Comparison of ENCODE assay signal across 8 cellular contexts in the genomic region with DNA sequence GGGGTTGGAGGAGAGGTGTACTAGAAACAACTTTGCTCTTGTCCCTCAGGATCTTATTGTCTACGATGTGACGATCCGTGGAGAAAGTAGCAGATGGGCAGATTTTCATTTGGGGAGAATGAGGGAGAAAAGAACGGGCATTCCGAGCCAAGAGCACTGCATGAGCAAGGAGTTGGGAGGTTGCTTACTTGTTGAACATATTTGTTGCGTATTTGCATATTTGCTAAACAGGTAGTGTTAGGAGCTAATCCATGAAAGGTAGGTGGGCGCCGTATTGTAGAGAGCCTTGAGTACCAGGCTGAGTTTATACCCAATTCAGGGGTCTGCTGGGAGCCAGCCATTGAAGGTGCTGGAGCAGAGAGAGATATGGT. TPM values are rescaled to one million over a fixed set of nuclear protein-coding genes. Genes with fewer than 3 reads are reported as not detected.
A peak's percentile ranks its signal among the peaks of the same experiment; 100 is the strongest.
DNase-seq lines count a peak whose midpoint lies in the region; ATAC-seq and TF ChIP-seq lines count a peak whose summit lies in the region.

No MANE protein-coding gene starts in this region.

- H3K27ac ChIP-seq in A673 (ENCODE audit: low read depth, low read length, poor library complexity, severe bottlenecking) (peak overlapping the region; percentile 85), HUES6 (ENCODE audit: low read depth, low read length) (no peak overlapping the region), mucosa of rectum (ENCODE audit: low read depth in 2 of 2, low read length in 2 of 2) (peak overlapping the region; percentile 34 to 75)

- H3K9me3 ChIP-seq in A673 (ENCODE audit: low read depth, low read length, poor library complexity, severe bottlenecking) (no peaks in the 10 kb centered on the region), HUES6 (ENCODE audit: control insufficient read depth, insufficient read depth, low read depth, low read length) (no peaks in the 10 kb centered on the region), mucosa of rectum (ENCODE audit: control insufficient read depth in 2 of 2, low read length in 2 of 2) (no peaks in the 10 kb centered on the region)

- TSS peak; percentile 93 for BruUV-seq in A673 (replicated peaks; lab: Mats Ljungman, UMichigan)

- H3K4me1 ChIP-seq in A673 (ENCODE audit: insufficient read depth, low read length, poor library complexity, severe bottlenecking) (peaks cover 6% of the 10 kb centered on the region), HUES6 (ENCODE audit: control insufficient read depth, insufficient read depth, low read length) (no peaks in the 10 kb centered on the region; the same call in 1 of the 2 replicates), mucosa of rectum (ENCODE audit: control insufficient read depth in 2 of 2, insufficient read depth in 2 of 2, low read length in 2 of 2) (peaks cover 12 to 14% of the 10 kb centered on the region in 2 donors)

- TF ChIP-seq CTCF in A673 (conservative IDR thresholded peaks at IDR 0.05; ENCODE audit: low read depth, low read length) (no peak), cardiac fibroblast (IDR thresholded peaks at IDR 0.05; ENCODE audit: low read depth, low read length) (no peak)

- H3K36me3 ChIP-seq in A673 (ENCODE audit: insufficient read depth, low read length, poor library complexity, severe bottlenecking) = peaks cover 57% of the 10 kb centered on the region
- H3K36me3 ChIP-seq in HUES6 (ENCODE audit: control insufficient read depth, insufficient read depth, low read length) = peaks cover 56% of the 10 kb centered on the region
- H3K36me3 ChIP-seq in mucosa of rectum (ENCODE audit: control insufficient read depth in 2 of 2, insufficient read depth in 2 of 2, low read length in 2 of 2) = peaks cover 33 to 42% of the 10 kb centered on the region in 2 donors

- no peak for ATAC-seq in GM21367 (IDR thresholded peaks at IDR 0.05; ENCODE audit: unreplicated experiment)
- no peak for ATAC-seq in GM21825 (IDR thresholded peaks at IDR 0.05; ENCODE audit: unreplicated experiment)

- H3K4me3 ChIP-seq in A673 (ENCODE audit: low read depth, low read length, poor library complexity, severe bottlenecking) = peak overlapping the region; percentile 89
- H3K4me3 ChIP-seq in HUES6 (ENCODE audit: low read depth, low read length) = peak overlapping the region; percentile 92
- H3K4me3 ChIP-seq in cardiac fibroblast (replicated peaks in 1 of 2; ENCODE audit: low read depth in 2 of 2, low read length in 2 of 2) = peak overlapping the region; percentile 90 to 92
- peak overlapping the region; percentile 78 to 94 for H3K4me3 ChIP-seq in mucosa of rectum (ENCODE audit: low read length in 2 of 2)

- POLR2A ChIA-PET in A673 (lab: Charles Lee; ENCODE audit: low non-redundant PET) = interaction anchor here (0.6 to 1.2 kb wide), 2 partner anchors 51 to 276 kb away, joined by 4 to 8 read pairs; partner anchors contain the start of gene TTLL4

- H3K27me3 ChIP-seq in A673 (replicated peaks; ENCODE audit: insufficient read depth, low read depth, low read length, poor library complexity) (no peaks in the 10 kb centered on the region), HUES6 (ENCODE audit: control insufficient read depth, insufficient read depth, low read length) (no peaks in the 10 kb centered on the region), mucosa of rectum (ENCODE audit: control insufficient read depth in 2 of 2, insufficient read depth in 2 of 2, low read length in 2 of 2) (no peaks in the 10 kb centered on the region)

- CTCF ChIA-PET in A673 (lab: Charles Lee) = interaction anchor here (0.6 to 2.3 kb wide), 3 partner anchors 32 to 198 kb away, joined by 7 to 28 read pairs (median 14); no protein-coding TSS in a partner anchor

- DNase-seq in A673 (ENCODE audit: low spot score) (no peak), cardiac fibroblast (ENCODE audit: low read depth in 2 of 2) (no peak), medulla oblongata (ENCODE audit: extremely low spot score) (no peak)
- no peak for DNase-seq in stimulated activated naive CD4-positive, alpha-beta T cell (lab: John Stamatoyannopoulos, UW)

- H3K9ac ChIP-seq in HUES6 (ENCODE audit: low read length) = peak overlapping the region; percentile 93
- peak overlapping the region; percentile 42 to 75 for H3K9ac ChIP-seq in mucosa of rectum (ENCODE audit: low read depth in 1 of 2, low read length in 2 of 2)

- intact Hi-C loops in A673 (cut with micrococcal nuclease; ENCODE audit: unreplicated experiment) = no loop called here

RNA-seq across cellular contexts. Expression of gene BCS1L, which starts 0.5 kb away (rescaled TPM):
- total RNA-seq in A673 (2021) = 70.6 and 74.1 TPM in 2 replicates

RNA-seq across cellular contexts. Expression of gene ZNF142, which starts 0.6 kb away (rescaled TPM):
- total RNA-seq in A673 (2021) = 53.3 and 65.3 TPM in 2 replicates

RNA-seq across cellular contexts. Expression of gene RNF25, which starts 11.8 kb away (rescaled TPM):
- 39.4 TPM in 2 replicates for total RNA-seq in A673 (2021)

RNA-seq across cellular contexts. Expression of gene STK36, which starts 11.9 kb away (rescaled TPM):
- total RNA-seq in A673 (2021) = 69.3 and 73.3 TPM in 2 replicates

RNA-seq across cellular contexts. Expression of gene TTLL4, which starts 50.7 kb away (rescaled TPM):
- 91.8 and 100 TPM in 2 replicates for total RNA-seq in A673 (2021)
